18 cellular contexts compared by ENCODE assay signal in the genomic region with DNA sequence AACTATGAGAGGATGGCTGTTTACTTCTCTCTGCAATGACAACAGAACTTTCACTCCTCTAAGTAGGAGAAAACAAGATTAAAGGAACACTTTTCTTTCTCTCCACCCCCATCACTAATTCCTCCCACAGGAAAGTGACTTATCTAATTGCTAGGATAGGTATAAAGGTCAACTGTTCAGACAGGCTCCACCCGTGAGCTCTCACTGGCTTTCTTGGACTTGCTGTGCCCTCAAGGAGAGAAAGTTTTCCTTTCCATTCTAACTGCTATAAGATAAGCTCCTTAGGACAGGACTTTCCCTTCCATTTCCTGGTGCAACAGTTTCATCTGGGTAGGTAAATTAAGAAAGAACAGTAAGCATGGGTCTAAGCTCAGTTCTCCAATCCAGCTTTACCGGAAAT. TPM values are rescaled to one million over a fixed set of nuclear protein-coding genes. Genes with fewer than 3 reads are reported as not detected.
A peak's percentile ranks its signal among the peaks of the same experiment; 100 is the strongest.
DNase-seq lines count a peak whose midpoint lies in the region; ATAC-seq, FAIRE-seq and TF ChIP-seq lines count a peak whose summit lies in the region.
"Had no signal": no experiment of that assay in that cellular context is flagged by ENCODE, and none has a peak within 500 bp of the region (broad histone marks: within the 10 kb centered on the region; RNA-seq: fewer than 3 reads in every experiment).

No MANE protein-coding gene starts in this region.

- peak; percentile 28 for DNase-seq in COLO829 (ENCODE audit: low spot score)
- peak; percentile 31 for DNase-seq in OCI-M1 (lab: John Stamatoyannopoulos, UW)
- DNase-seq in keratinocyte (ENCODE audit: low read depth, low spot score): no peak
- DNase-seq in pancreas: peak in 1 of 6 donors; percentile 40
- DNase-seq in MCF 10A (ENCODE audit: unreplicated experiment): no peak
- DNase-seq in head of caudate nucleus: no peak
- no peak for DNase-seq in activated CD8-positive, alpha-beta memory T cell treated with anti-CD3 and anti-CD28 coated beads for 24 hours
- DNase-seq: activated CD4-positive, alpha-beta T cell treated with anti-CD3 and anti-CD28 coated beads for 4 hours; activated CD8-positive, alpha-beta memory T cell treated with anti-CD3 and anti-CD28 coated beads, Interleukin-2, amount 50 U/mL, for 4 hours; activated gamma-delta T cell treated with Interleukin-2 at 50 U/mL for 16 hours; natural killer cell; NCI-H1092; NCI-H526 treated with DMSO at 0.1 percent for 48 hours; stimulated activated naive CD4-positive, alpha-beta T cell had no signal

- H3K4me1 Mint-ChIP-seq in MCF 10A (ENCODE audit: insufficient read depth, unreplicated experiment): peaks cover 13% of the 10 kb centered on the region

- peak overlapping the region; percentile 54 for H2AFZ ChIP-seq in keratinocyte (ENCODE audit: control insufficient read depth, low read length)

- CTCF ChIA-PET in MCF 10A (lab: Yijun Ruan, JAX): no interaction called here

- no peak overlapping the region for H3K27ac ChIP-seq in keratinocyte (ENCODE audit: control insufficient read depth, insufficient read depth, low read length)
- peak overlapping the region; percentile 46 to 76 (median 62) for H3K27ac ChIP-seq in pancreas

- POLR2A ChIA-PET in MCF 10A (lab: Yijun Ruan, JAX): interaction anchor here (0.8 kb wide), 1 partner anchor 32 kb away, joined by 4 read pairs; no protein-coding TSS in a partner anchor

- FAIRE-seq in keratinocyte (lab: Jason Lieb, UNC): no peak
- FAIRE-seq in pancreas (lab: Jason Lieb, UNC): peak; percentile 80
- FAIRE-seq: frontal cortex, G401.6, urothelium cell line had no signal

- H3K9me3 Mint-ChIP-seq in MCF 10A (ENCODE audit: unreplicated experiment): no peaks in the 10 kb centered on the region
- H3K9me3 Mint-ChIP-seq: natural killer cell had no signal

- TF ChIP-seq CTCF in keratinocyte (optimal IDR thresholded peaks at IDR 0.05 in 1 of 3, IDR thresholded peaks at IDR 0.05 in 1 of 3, conservative IDR thresholded peaks at IDR 0.05 in 1 of 3; ENCODE audit: extremely low read depth in 1 of 3, insufficient read depth in 2 of 3, low read length in 3 of 3): no peak
- TF ChIP-seq CTCF in pancreas (IDR thresholded peaks at IDR 0.05): no peak
- no peak for TF ChIP-seq CTCF in MCF 10A (IDR thresholded peaks at IDR 0.05; ENCODE audit: unreplicated experiment)

- no peaks in the 10 kb centered on the region for H3K9me1 ChIP-seq in keratinocyte (ENCODE audit: control insufficient read depth, extremely low read depth, insufficient read depth, low read length)

- no peak overlapping the region for H3K4me3 Mint-ChIP-seq in MCF 10A (ENCODE audit: unreplicated experiment)
- H3K4me3 Mint-ChIP-seq: natural killer cell had no signal

- peaks cover 3% of the 10 kb centered on the region for H3K4me1 ChIP-seq in keratinocyte (ENCODE audit: control insufficient read depth, extremely low read depth, insufficient read depth, low read length)
- H3K4me1 ChIP-seq in pancreas: peaks cover 16 to 44% (median 39%) of the 10 kb centered on the region in 3 donors

- H3K9me3 ChIP-seq in keratinocyte (ENCODE audit: control insufficient read depth, low read depth, low read length) (no peaks in the 10 kb centered on the region), pancreas (no peaks in the 10 kb centered on the region)

- WGBS in pancreas, 2 donors: 16 to 24% methylated on average over 2 of the region's 2 CpGs

- H3K27me3 Mint-ChIP-seq in MCF 10A (ENCODE audit: insufficient read depth, unreplicated experiment): no peaks in the 10 kb centered on the region

- H4K20me1 ChIP-seq in keratinocyte (ENCODE audit: control insufficient read depth, extremely low read depth, insufficient read depth, low read length): no peaks in the 10 kb centered on the region

- ATAC-seq in pancreas (peak in 3 of 4 donors; percentile 31 to 61 (median 49)), GM21515 (IDR thresholded peaks at IDR 0.05; ENCODE audit: unreplicated experiment) (no peak)
- ATAC-seq: natural killer cell had no signal

- H3K36me3 Mint-ChIP-seq in MCF 10A (ENCODE audit: insufficient read depth, unreplicated experiment): no peaks in the 10 kb centered on the region
- H3K36me3 Mint-ChIP-seq: natural killer cell had no signal

- no peak overlapping the region for H3K4me3 ChIP-seq in keratinocyte (ENCODE audit: control insufficient read depth in 2 of 3, extremely low read depth in 1 of 3, insufficient read depth in 2 of 3, low read depth in 1 of 3, low read length in 3 of 3)
- peak overlapping the region in 1 of 4 donors; percentile 13 for H3K4me3 ChIP-seq in pancreas

- no peaks in the 10 kb centered on the region for H3K36me3 ChIP-seq in keratinocyte (ENCODE audit: control insufficient read depth in 2 of 2, extremely low read depth in 1 of 2, insufficient read depth in 2 of 2, low read length in 2 of 2)
- no peaks in the 10 kb centered on the region for H3K36me3 ChIP-seq in pancreas

- no peak overlapping the region for H3K4me2 ChIP-seq in keratinocyte (ENCODE audit: control insufficient read depth, extremely low read depth, insufficient read depth, low read depth, low read length)

- intact Hi-C loops in pancreas (cut with DNase I): no loop called here
- intact Hi-C loops in MCF 10A (cut with micrococcal nuclease): no loop called here
- intact Hi-C loops in head of caudate nucleus (cut with DNase I): no loop called here

- no peak overlapping the region for H3K27ac Mint-ChIP-seq in MCF 10A (ENCODE audit: low read depth, unreplicated experiment)
- H3K27ac Mint-ChIP-seq: natural killer cell had no signal

- H3K27me3 ChIP-seq in keratinocyte (ENCODE audit: control insufficient read depth, extremely low read depth, insufficient read depth, low read length): no peaks in the 10 kb centered on the region
- H3K27me3 ChIP-seq in pancreas: no peaks in the 10 kb centered on the region

- dilution Hi-C loops in keratinocyte (cut with MboI; ENCODE audit: extremely low pct_ligation_motif_present, low sequenced_read_pairs): no loop called here

- BruUV-seq in MCF 10A (replicated peaks; lab: Mats Ljungman, UMichigan): no TSS peak

- H3K9ac ChIP-seq in keratinocyte (ENCODE audit: control insufficient read depth, extremely low read depth, insufficient read depth, low read length): no peak overlapping the region

- H3K79me2 ChIP-seq in keratinocyte (ENCODE audit: control insufficient read depth, insufficient read depth, low read length): no peaks in the 10 kb centered on the region

RNA-seq across cellular contexts. Expression of a gene that starts 4.8 kb away (rescaled TPM):
- polyA plus RNA-seq in keratinocyte: 1.0 to 1.5 TPM (median 1.2 TPM) in 3 replicates
- polyA plus RNA-seq in keratinocyte (2011; ENCODE audit: low read depth): 1.4 TPM
- polyA plus RNA-seq in keratinocyte (2011; cell fraction: cytosol; rRNA removed): 0.86 and 0.95 TPM in 2 replicates
- polyA plus RNA-seq in keratinocyte (2011; cell fraction: nucleus; rRNA removed): 2.0 and 3.1 TPM in 2 replicates
- 1.5 and 2.0 TPM in 2 replicates for polyA plus RNA-seq in keratinocyte (2012; ENCODE audit: low replicate concordance)
- 0.59 to 1.4 TPM (median 1.3 TPM) in 3 replicates for polyA minus RNA-seq in keratinocyte
- polyA minus RNA-seq in keratinocyte (2011; cell fraction: cytosol; rRNA and poly(A)+ RNA removed): 1.2 TPM
- polyA minus RNA-seq in keratinocyte (2011; cell fraction: nucleus; rRNA and poly(A)+ RNA removed): 2.2 and 6.7 TPM in 2 replicates
- total RNA-seq in pancreas: 10 to 100 TPM; 25.1 to 41.9 (median 32.3) TPM
- 1 to 10 TPM; 6.3 to 6.9 TPM for polyA plus RNA-seq in pancreas
- 14.6 and 15.9 TPM in 2 replicates for total RNA-seq in MCF 10A (2022)

RNA-seq across cellular contexts. Expression of a gene that starts 32.8 kb away (rescaled TPM):
- polyA plus RNA-seq in keratinocyte (7.9 to 16.7 TPM (median 9.2 TPM) in 3 replicates), pancreas (1 to 10 TPM; 7.2 to 7.6 TPM)
- 35.8 TPM for polyA plus RNA-seq in keratinocyte (2011; ENCODE audit: low read depth)
- 9.3 and 9.6 TPM in 2 replicates for polyA plus RNA-seq in keratinocyte (2011; cell fraction: cytosol; rRNA removed)
- polyA plus RNA-seq in keratinocyte (2011; cell fraction: nucleus; rRNA removed): 5.6 TPM in 2 replicates
- polyA plus RNA-seq in keratinocyte (2012; ENCODE audit: low replicate concordance): 14.8 and 27.2 TPM in 2 replicates
- 1.8 to 5.9 TPM (median 5.0 TPM) in 3 replicates for polyA minus RNA-seq in keratinocyte
- 9.8 TPM for polyA minus RNA-seq in keratinocyte (2011; cell fraction: cytosol; rRNA and poly(A)+ RNA removed)
- polyA minus RNA-seq in keratinocyte (2011; cell fraction: nucleus; rRNA and poly(A)+ RNA removed): 4.7 and 7.5 TPM in 2 replicates
- total RNA-seq in pancreas (10 to 100 TPM; 12.9 to 21.5 (median 15.1) TPM), MCF 10A (2022) (17.4 and 33.3 TPM in 2 replicates)

Comparison
In these comparisons a context has a peak if more than half of its experiments do, and no peak if none do; other contexts are left out.
1. DNase-seq: peak in COLO829 (single experiment) and OCI-M1 (single experiment); none in keratinocyte (single experiment), MCF 10A (single experiment), head of caudate nucleus (0 of 42) and activated CD8-positive, alpha-beta memory T cell treated with anti-CD3 and anti-CD28 coated beads for 24 hours (single experiment).